ENCODE assay signal across 36 cellular contexts in the genomic region with DNA sequence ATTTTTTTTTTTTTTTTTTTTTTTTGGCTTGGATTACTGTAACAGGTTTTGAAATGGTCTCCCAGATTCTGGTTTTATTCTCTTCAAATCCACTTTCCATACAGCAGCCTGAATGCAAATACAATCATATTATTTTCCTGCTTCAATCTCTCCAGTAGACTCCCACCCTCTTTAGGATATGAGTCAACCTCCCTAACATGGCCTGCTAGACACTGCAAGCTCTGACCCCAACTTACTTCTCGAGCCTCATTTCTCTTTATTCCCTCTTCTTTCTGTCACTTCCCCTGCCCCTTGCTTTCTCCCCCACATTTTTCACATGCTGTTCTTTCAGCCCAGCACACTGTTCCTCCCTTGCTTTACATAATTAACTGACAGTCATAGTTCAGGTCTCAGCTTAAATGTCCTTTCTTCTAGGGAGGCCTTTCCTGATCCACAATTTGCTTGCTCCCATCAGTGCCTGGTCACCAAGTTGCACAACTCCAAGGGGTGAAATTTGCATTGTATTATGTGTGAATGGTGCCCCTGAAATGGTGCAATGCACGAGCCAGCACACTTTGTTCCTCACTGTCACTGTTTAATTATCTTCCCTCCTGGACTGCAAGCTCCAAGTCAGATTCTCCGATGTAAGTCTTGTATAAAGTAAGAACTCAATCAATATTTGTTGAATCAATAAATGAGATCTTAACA. TPM values are rescaled to one million over a fixed set of nuclear protein-coding genes. Genes with fewer than 3 reads are reported as not detected.
DNase-seq lines count a peak whose midpoint lies in the region; ATAC-seq and TF ChIP-seq lines count a peak whose summit lies in the region.
"Had no signal": no experiment of that assay in that cellular context is flagged by ENCODE, and none has a peak within 500 bp of the region (broad histone marks: within the 10 kb centered on the region; RNA-seq: fewer than 3 reads in every experiment).

No MANE protein-coding gene starts in this region.

- DNase-seq in DMS 273 (lab: John Stamatoyannopoulos, UW; ENCODE audit: unreplicated experiment) = peak; percentile 47
- DNase-seq in DMS 273 treated with DMSO at 0.1 percent for 48 hours (lab: John Stamatoyannopoulos, UW) = no peak
- peak; percentile 63 for DNase-seq in NOMO-1 treated with DMSO at 0.1 percent for 48 hours (lab: John Stamatoyannopoulos, UW; ENCODE audit: unreplicated experiment)
- no peak for DNase-seq in adipocyte (ENCODE audit: low read depth)
- no peak for DNase-seq in upper lobe of right lung
- DNase-seq in SW480 (ENCODE audit: low spot score) = no peak
- DNase-seq: activated CD4-positive, alpha-beta T cell treated with anti-CD3 and anti-CD28 coated beads for 1 hour; activated naive CD4-positive, alpha-beta T cell treated with anti-CD3 and anti-CD28 coated beads, Interleukin-2, amount 50 U/mL, for 16 hours; amniotic stem cell; C1 segment of cervical spinal cord; Caco-2; DMS79; GDM1; hypothalamus; KBM-7; left cardiac atrium; naive thymus-derived CD4-positive, alpha-beta T cell; NCI-H1417 treated with DMSO at 0.1 percent for 48 hours; NCI-H2081; NCI-H2227 treated with DMSO at 0.1 percent for 48 hours; right lobe of liver; RPMI8226; stimulated activated CD4-positive, alpha-beta T cell treated with anti-CD3 and anti-CD28 coated beads, Interleukin-12 subunit alpha, Interleukin-12 subunit beta, amount 100 ng/mL, for 4 hours; stimulated activated CD4-positive, alpha-beta T cell treated with anti-CD3 and anti-CD28 coated beads, Interleukin-4, amount 100 ng/mL, for 1 hour; stomach had no signal

- ATAC-seq in upper lobe of right lung = peak; percentile 33
- no peak for ATAC-seq in GM19397 (IDR thresholded peaks at IDR 0.05; ENCODE audit: unreplicated experiment)
- no peak for ATAC-seq in HG03442 (IDR thresholded peaks at IDR 0.05; ENCODE audit: unreplicated experiment)
- ATAC-seq: GM23338; left cardiac atrium; naive thymus-derived CD4-positive, alpha-beta T cell; right lobe of liver had no signal

- H3K36me3 ChIP-seq in adipocyte (ENCODE audit: control insufficient read depth, insufficient read depth, low read length, severe bottlenecking) = no peaks in the 10 kb centered on the region
- H3K36me3 ChIP-seq in upper lobe of right lung = no peaks in the 10 kb centered on the region
- H3K36me3 ChIP-seq: neutrophil, right lobe of liver, stomach had no signal

- no peaks in the 10 kb centered on the region for H3K27me3 ChIP-seq in adipocyte (replicated peaks; ENCODE audit: control insufficient read depth, insufficient read depth, low read length)
- H3K27me3 ChIP-seq in upper lobe of right lung = no peaks in the 10 kb centered on the region
- H3K27me3 ChIP-seq: neutrophil, right lobe of liver, stomach had no signal

- intact Hi-C loops in upper lobe of right lung (cut with DNase I) = no loop called here

- TF ChIP-seq CTCF in upper lobe of right lung (IDR thresholded peaks at IDR 0.05) = no peak

- H3K4me1 ChIP-seq in adipocyte (ENCODE audit: control insufficient read depth, insufficient read depth, low read length) (peaks cover 37% of the 10 kb centered on the region), upper lobe of right lung (no peaks in the 10 kb centered on the region)
- H3K4me1 ChIP-seq: Caco-2, stomach had no signal

- H3K9me3 ChIP-seq in adipocyte (ENCODE audit: control insufficient read depth, low read length) (no peaks in the 10 kb centered on the region), upper lobe of right lung (no peaks in the 10 kb centered on the region)
- H3K9me3 ChIP-seq: Caco-2, neutrophil, right lobe of liver, stomach had no signal

- no peak overlapping the region for H3K27ac ChIP-seq in upper lobe of right lung
- H3K27ac ChIP-seq: 22Rv1, neutrophil, right lobe of liver, stomach had no signal

- no peak overlapping the region for H3K4me3 ChIP-seq in adipocyte (ENCODE audit: low read length)
- H3K4me3 ChIP-seq in upper lobe of right lung = no peak overlapping the region
- H3K4me3 ChIP-seq: GM23338, lung, right lobe of liver, stomach had no signal

- H3K9ac ChIP-seq in adipocyte (ENCODE audit: low read length) = peak overlapping the region; percentile 7

RNA-seq across cellular contexts. Expression of a gene that starts 22.1 kb away (rescaled TPM):
- not detected for total RNA-seq in upper lobe of right lung
- total RNA-seq: activated T-helper 2 cell treated with anti-CD3 and anti-CD28 coated beads, Interferon-gamma antibody, Interleukin-2, Interleukin-4, amounts not matched to agents 10 μg/mL and 5 μg/mL and 100 μg/mL, durations not matched to agents 14 hours and 24 hours and 36 hours; Caco-2; chondrocyte; GM23338; left cardiac atrium; MCF 10A; naive thymus-derived CD4-positive, alpha-beta T cell; posterior vena cava; right lobe of liver had no signal

RNA-seq across cellular contexts. Expression of a gene that starts 23.8 kb away (rescaled TPM):
- total RNA-seq in upper lobe of right lung = 0.67 TPM
- total RNA-seq: Caco-2, chondrocyte, GM23338, MCF 10A, SK-MEL-5 had no signal

Comparison
In these comparisons a context has a peak if more than half of its experiments do, and no peak if none do; other contexts are left out.
1. DNase-seq: peak in DMS 273 (single experiment) and NOMO-1 treated with DMSO at 0.1 percent for 48 hours (single experiment); none in DMS 273 treated with DMSO at 0.1 percent for 48 hours (single experiment), adipocyte (single experiment), upper lobe of right lung (single experiment) and SW480 (single experiment).